In the genomic region with DNA sequence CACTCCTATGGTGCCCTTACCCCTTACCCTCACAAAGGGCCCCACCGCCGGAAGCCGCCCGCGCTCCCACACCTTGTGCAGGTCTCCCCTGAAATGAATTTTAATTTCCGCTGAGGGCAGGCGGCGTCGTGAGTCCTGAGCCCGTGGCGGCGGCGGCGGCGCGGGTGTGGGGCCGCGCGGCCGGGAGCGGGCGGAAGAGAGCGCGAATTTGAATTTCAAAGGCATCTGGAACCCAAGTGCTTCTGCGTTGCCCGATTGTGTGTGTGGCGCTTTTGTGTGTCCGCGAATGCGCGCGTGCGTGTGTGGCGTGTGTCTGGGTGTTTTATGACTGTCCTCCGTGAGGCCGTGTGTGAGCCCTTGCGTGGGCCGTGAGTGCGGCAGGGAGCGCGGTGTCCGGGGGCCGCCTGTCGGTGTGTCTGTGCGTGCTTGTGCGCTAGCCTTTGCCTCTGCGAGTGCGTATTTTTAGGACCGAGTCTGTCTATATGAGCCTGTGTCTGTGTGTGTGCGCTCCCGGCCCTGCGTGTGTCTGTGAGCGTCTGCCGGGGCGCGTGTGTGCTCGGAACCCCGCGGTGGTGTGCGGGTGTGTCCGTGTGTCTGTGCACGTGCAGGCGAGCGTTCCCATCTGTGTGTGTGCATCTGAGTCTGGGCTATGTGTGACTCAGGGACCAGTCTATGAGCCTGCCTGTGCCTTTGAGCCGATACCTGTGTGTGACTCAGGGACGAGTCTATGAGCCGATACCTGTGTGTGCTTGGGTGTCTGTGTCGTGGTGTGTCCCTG, we compare ENCODE assay signal across 8 cellular contexts. TPM values are rescaled to one million over a fixed set of nuclear protein-coding genes. Genes with fewer than 3 reads are reported as not detected.
DNase-seq lines count a peak whose midpoint lies in the region; ATAC-seq, FAIRE-seq and TF ChIP-seq lines count a peak whose summit lies in the region.

No MANE protein-coding gene starts in this region.

- H3K4me3 Mint-ChIP-seq in activated T-cell treated with anti-CD3 and anti-CD28 coated beads, Interleukin-2, amount 50 U/mL, for 72 hours, result peak overlapping the region; percentile 81 to 86

- H3K4me1 ChIP-seq in left ventricle myocardium inferior, result peaks cover 27% of the 10 kb centered on the region

- H3K27me3 ChIP-seq in left ventricle myocardium inferior (ENCODE audit: low read depth), result peaks cover 86% of the 10 kb centered on the region

- FAIRE-seq in H54 (lab: Jason Lieb, UNC), result no peak

- TF ChIP-seq CTCF in GM13977 (IDR thresholded peaks at IDR 0.05; ENCODE audit: extremely low read depth, insufficient read depth, missing control alignments), result no peak
- no peak for TF ChIP-seq CTCF in left ventricle myocardium inferior (IDR thresholded peaks at IDR 0.05; ENCODE audit: borderline replicate concordance)

- TF ChIP-seq POLR2A in H54 (IDR thresholded peaks at IDR 0.05; ENCODE audit: low read depth, low read length) (no peak), erythroblast (IDR thresholded peaks at IDR 0.05; ENCODE audit: low read length) (no peak)

- H3K9me3 ChIP-seq in left ventricle myocardium inferior (replicated peaks), result no peaks in the 10 kb centered on the region

- no peaks in the 10 kb centered on the region for H3K36me3 ChIP-seq in left ventricle myocardium inferior

- H3K9me3 Mint-ChIP-seq in activated T-cell treated with anti-CD3 and anti-CD28 coated beads, Interleukin-2, amount 50 U/mL, for 72 hours, result no peaks in the 10 kb centered on the region

- H3K36me3 Mint-ChIP-seq in activated T-cell treated with anti-CD3 and anti-CD28 coated beads, Interleukin-2, amount 50 U/mL, for 72 hours (ENCODE audit: insufficient read depth in 2 of 2), result peaks cover 0 to 2% of the 10 kb centered on the region in 2 donors

- H3K4me3 ChIP-seq in left ventricle myocardium inferior, result peak overlapping the region; percentile 46

- peak; percentile 76 to 82 for ATAC-seq in activated T-cell treated with anti-CD3 and anti-CD28 coated beads, Interleukin-2, amount 50 U/mL, for 72 hours (replicated peaks in 1 of 2)
- ATAC-seq in GM21825 (IDR thresholded peaks at IDR 0.05; ENCODE audit: unreplicated experiment), result no peak
- no peak for ATAC-seq in GM21515 (IDR thresholded peaks at IDR 0.05; ENCODE audit: unreplicated experiment)

- peaks cover 74% of the 10 kb centered on the region for H3K4me1 Mint-ChIP-seq in activated T-cell treated with anti-CD3 and anti-CD28 coated beads, Interleukin-2, amount 50 U/mL, for 72 hours (ENCODE audit: low read depth)

- H3K27ac ChIP-seq in left ventricle myocardium inferior (replicated peaks), result no peak overlapping the region

- in situ Hi-C loops in GM13977 (cut with MboI; ENCODE audit: low pct_unique_long_range_greater_than_20kb, low sequenced_read_pairs, unreplicated experiment), result loop anchor here (10.0 kb wide), 1 partner anchor 107 kb away; no protein-coding TSS in a partner anchor

- no peak overlapping the region for H3K27ac Mint-ChIP-seq in activated T-cell treated with anti-CD3 and anti-CD28 coated beads, Interleukin-2, amount 50 U/mL, for 72 hours

- H3K27me3 Mint-ChIP-seq in activated T-cell treated with anti-CD3 and anti-CD28 coated beads, Interleukin-2, amount 50 U/mL, for 72 hours (ENCODE audit: low read depth), result peaks cover 48% of the 10 kb centered on the region

- DNase-seq in GM13977 (ENCODE audit: low spot score) (peak; percentile 47), left ventricle myocardium inferior (no peak), H54 (ENCODE audit: insufficient read length, low spot score) (no peak), erythroblast (lab: John Stamatoyannopoulos, UW) (no peak)
- DNase-seq in activated T-cell treated with anti-CD3 and anti-CD28 coated beads, Interleukin-2, amount 50 U/mL, for 72 hours, result peak; percentile 52 to 63
- DNase-seq in stimulated activated CD4-positive, alpha-beta T cell treated with anti-CD3 and anti-CD28 coated beads, Interleukin-15, amount 100 ng/mL, for 24 hours, result peak; percentile 72

- intact Hi-C loops in left ventricle myocardium inferior (cut with micrococcal nuclease), result no loop called here

RNA-seq across cellular contexts. Expression of a gene that starts 7.9 kb away (rescaled TPM):
- 1 to 10 TPM; 1.0 to 2.3 TPM for total RNA-seq in activated T-cell treated with anti-CD3 and anti-CD28 coated beads, Interleukin-2, amount 50 U/mL, for 72 hours
- total RNA-seq in left ventricle myocardium inferior, result 12.1 TPM

RNA-seq across cellular contexts. Expression of a gene that starts 43.7 kb away (rescaled TPM):
- total RNA-seq in activated T-cell treated with anti-CD3 and anti-CD28 coated beads, Interleukin-2, amount 50 U/mL, for 72 hours, result 1 to 10 TPM in 1 of 2 donors, under 1 TPM in 1; 0.74 to 1.0 TPM
- not detected for total RNA-seq in left ventricle myocardium inferior

Comparison
In these comparisons a context has a peak if more than half of its experiments do, and no peak if none do; other contexts are left out.
1. DNase-seq: peak in GM13977 (single experiment), activated T-cell treated with anti-CD3 and anti-CD28 coated beads, Interleukin-2, amount 50 U/mL, for 72 hours (2 of 2) and stimulated activated CD4-positive, alpha-beta T cell treated with anti-CD3 and anti-CD28 coated beads, Interleukin-15, amount 100 ng/mL, for 24 hours (single experiment); none in left ventricle myocardium inferior (single experiment), H54 (single experiment) and erythroblast (0 of 2).
2. ATAC-seq: peak in activated T-cell treated with anti-CD3 and anti-CD28 coated beads, Interleukin-2, amount 50 U/mL, for 72 hours (2 of 2); none in GM21825 (single experiment) and GM21515 (single experiment).